In genomic region chr11:68946416-68947090, GRCh38 we compare ENCODE assay signal across 11 cellular contexts. TPM values are rescaled to one million over a fixed set of nuclear protein-coding genes. Genes with fewer than 3 reads are reported as not detected.
A peak's percentile ranks its signal among the peaks of the same experiment; 100 is the strongest.
DNase-seq lines count a peak whose midpoint lies in the region; ATAC-seq and TF ChIP-seq lines count a peak whose summit lies in the region.
"Had no signal": no experiment of that assay in that cellular context is flagged by ENCODE, and none has a peak within 500 bp of the region (broad histone marks: within the 10 kb centered on the region; RNA-seq: fewer than 3 reads in every experiment).

No MANE protein-coding gene starts in this region.

- H3K27me3 ChIP-seq in adrenal gland, result no peaks in the 10 kb centered on the region
- H3K27me3 ChIP-seq in foreskin keratinocyte, result peaks cover 21% of the 10 kb centered on the region
- H3K27me3 ChIP-seq in SJCRH30, result no peaks in the 10 kb centered on the region
- no peaks in the 10 kb centered on the region for H3K27me3 ChIP-seq in HAP-1 (ENCODE audit: low read depth)

- no peaks in the 10 kb centered on the region for H3K9me3 ChIP-seq in adrenal gland (replicated peaks in 1 of 3)
- no peaks in the 10 kb centered on the region for H3K9me3 ChIP-seq in SJCRH30 (replicated peaks)
- no peaks in the 10 kb centered on the region for H3K9me3 ChIP-seq in HAP-1

- H3K4me1 ChIP-seq in adrenal gland (replicated peaks in 1 of 2) (peaks cover 0 to 3% of the 10 kb centered on the region in 2 donors), foreskin keratinocyte (no peaks in the 10 kb centered on the region), SJCRH30 (no peaks in the 10 kb centered on the region), HAP-1 (no peaks in the 10 kb centered on the region)

- 15 to 45% (median 43%) methylated on average over 10 to 18 of the region's 18 CpGs for WGBS in adrenal gland, 4 donors

- TF ChIP-seq POLR2A in adrenal gland (IDR thresholded peaks at IDR 0.05), result no peak

- intact Hi-C loops in adrenal gland (cut with DNase I), result no loop called here

- ATAC-seq in foreskin keratinocyte, result peak; percentile 58
- ATAC-seq: left lobe of liver had no signal

- H3K27ac ChIP-seq in adrenal gland (no peak overlapping the region), foreskin keratinocyte (no peak overlapping the region), SJCRH30 (no peak overlapping the region)

- no peaks in the 10 kb centered on the region for H3K36me3 ChIP-seq in adrenal gland (replicated peaks in 1 of 2)
- H3K36me3 ChIP-seq in SJCRH30, result no peaks in the 10 kb centered on the region
- H3K36me3 ChIP-seq in HAP-1 (replicated peaks), result no peaks in the 10 kb centered on the region

- in situ Hi-C loops in HAP-1 (cut with MboI; ENCODE audit: low sequenced_read_pairs), result no loop called here

- H3K4me3 ChIP-seq in adrenal gland (no peak overlapping the region), SJCRH30 (no peak overlapping the region), HAP-1 (no peak overlapping the region)

- DNase-seq in EH (ENCODE audit: low read depth), result peak; percentile 91
- DNase-seq in adrenal gland, result peak in 5 of 7 donors; percentile 34 to 48 (median 43)
- DNase-seq in foreskin keratinocyte, result peak; percentile 25 to 64
- DNase-seq in renal cortical epithelial cell (ENCODE audit: low read depth), result peak; percentile 92
- no peak for DNase-seq in SJCRH30
- DNase-seq in NCI-H2107 treated with DMSO at 0.1 percent for 48 hours (lab: John Stamatoyannopoulos, UW; ENCODE audit: unreplicated experiment), result no peak
- DNase-seq in C1 segment of cervical spinal cord (lab: John Stamatoyannopoulos, UW), result no peak
- no peak for DNase-seq in HAP-1 (ENCODE audit: low spot score in 2 of 2)
- DNase-seq: DND-41, NCI-H345 had no signal

- TF ChIP-seq CTCF in adrenal gland (IDR thresholded peaks at IDR 0.05) (no peak), foreskin keratinocyte (conservative IDR thresholded peaks at IDR 0.05) (no peak)

RNA-seq across cellular contexts. Expression of gene MRGPRD, which starts 34.2 kb away (rescaled TPM):
- total RNA-seq in adrenal gland, result not detected
- polyA plus RNA-seq in adrenal gland, result not detected
- not detected in 2 replicates for total RNA-seq in foreskin keratinocyte
- polyA plus RNA-seq in foreskin keratinocyte, result not detected in 2 replicates
- total RNA-seq in renal cortical epithelial cell, result not detected in 2 replicates
- not detected in 2 replicates for total RNA-seq in SJCRH30 (2014; rRNA removed; shearing (Covaris generic))
- total RNA-seq: left lobe of liver had no signal

RNA-seq across cellular contexts. Expression of gene IGHMBP2, which starts 42.9 kb away (rescaled TPM):
- total RNA-seq in adrenal gland (10 to 100 TPM in 7 of 8 donors, 1 to 10 TPM in 1; 9.4 to 21.0 (median 16.3) TPM), foreskin keratinocyte (10.8 and 13.0 TPM in 2 replicates), renal cortical epithelial cell (5.4 and 12.8 TPM in 2 replicates)
- polyA plus RNA-seq in adrenal gland (10 to 100 TPM in 2 of 3 donors, 1 to 10 TPM in 1; 8.7 to 40.6 (median 29.5) TPM), foreskin keratinocyte (9.1 and 11.6 TPM in 2 replicates)
- 8.7 and 11.1 TPM in 2 replicates for total RNA-seq in SJCRH30 (2014; rRNA removed; shearing (Covaris generic))

RNA-seq across cellular contexts. Expression of gene MRPL21, which starts 42.9 kb away (rescaled TPM):
- total RNA-seq in adrenal gland (10 to 100 TPM; 31.1 to 65.6 (median 44.3) TPM), foreskin keratinocyte (75.4 and 95.3 TPM in 2 replicates), renal cortical epithelial cell (37.2 and 97.8 TPM in 2 replicates)
- polyA plus RNA-seq in adrenal gland (10 to 100 TPM; 46.7 to 77.8 (median 48.1) TPM), foreskin keratinocyte (106 and 144 TPM in 2 replicates)
- 37.6 and 39.0 TPM in 2 replicates for total RNA-seq in SJCRH30 (2014; rRNA removed; shearing (Covaris generic))

Comparison
In these comparisons a context has a peak if more than half of its experiments do, and no peak if none do; other contexts are left out.
1. DNase-seq: peak in EH (single experiment), adrenal gland (5 of 7), foreskin keratinocyte (2 of 2) and renal cortical epithelial cell (single experiment); none in SJCRH30 (0 of 2), NCI-H2107 treated with DMSO at 0.1 percent for 48 hours (single experiment), C1 segment of cervical spinal cord (0 of 14) and HAP-1 (0 of 2).